ENCODE assay signal across 1 cellular context in the genomic region with DNA sequence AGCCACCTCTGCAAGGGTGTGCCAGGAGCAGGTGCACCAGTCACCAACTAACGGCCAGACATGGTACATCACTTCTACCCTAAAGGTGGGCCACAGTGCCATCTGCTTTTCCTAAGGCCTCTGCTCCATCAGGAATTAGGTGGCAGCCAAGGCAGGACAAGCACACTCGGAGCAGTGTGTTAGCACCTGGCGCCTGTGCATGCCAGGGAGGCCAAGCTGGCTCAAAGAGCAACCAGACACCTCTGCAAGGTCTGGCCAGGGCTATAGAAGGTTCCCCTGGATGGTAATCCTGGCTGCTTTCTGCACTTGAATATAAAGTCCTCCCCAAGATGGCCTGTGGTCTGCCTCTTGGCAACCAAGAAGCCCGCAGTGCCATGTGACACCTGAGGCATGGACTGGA. TPM values are rescaled to one million over a fixed set of nuclear protein-coding genes. Genes with fewer than 3 reads are reported as not detected.
"Had no signal": no experiment of that assay in that cellular context is flagged by ENCODE, and none has a peak within 500 bp of the region (broad histone marks: within the 10 kb centered on the region; RNA-seq: fewer than 3 reads in every experiment).

No MANE protein-coding gene starts in this region.

RNA-seq across cellular contexts. Expression of a gene that starts 45.4 kb away (rescaled TPM):
- total RNA-seq: G401 had no signal
